1 cellular context compared by ENCODE assay signal in genomic region chr21:33975548-33976081, GRCh38.
TF ChIP-seq lines count a peak whose summit lies in the region.

No MANE protein-coding gene starts in this region.

TF ChIP-seq in K562, 482 proteins besides CTCF, POLR2A, EP300 and RAD21 (continued from another document and continues in another):
- TF ChIP-seq ZNF639 (CRISPR knock-in tag; conservative IDR thresholded peaks at IDR 0.05 in 1 of 2, IDR thresholded peaks at IDR 0.05 in 1 of 2) = peak in 1 of 2 experiments; percentile 82; a peak in 2 of 4 replicates
- peak; percentile 4; the same call in 1 of the 2 replicates for TF ChIP-seq TEAD2 (tag; IDR thresholded peaks at IDR 0.05)
- TF ChIP-seq PKNOX1 (IDR thresholded peaks at IDR 0.05) = peak; percentile 76
- no peak for TF ChIP-seq PCBP2 (IDR thresholded peaks at IDR 0.05; ENCODE audit: low read depth, low read length, poor library complexity, severe bottlenecking)
- no peak for TF ChIP-seq ID3 (CRISPR knock-in tag; IDR thresholded peaks at IDR 0.05)
- peak; percentile 94 for TF ChIP-seq ID3 (tag; IDR thresholded peaks at IDR 0.05)
- TF ChIP-seq NR3C1 (CRISPR knock-in tag; IDR thresholded peaks at IDR 0.05) = no peak
- no peak; a peak in 2 of 6 replicates for TF ChIP-seq ZBTB11 (CRISPR knock-in tag; IDR thresholded peaks at IDR 0.05)
- TF ChIP-seq XRCC3 (IDR thresholded peaks at IDR 0.05) = no peak
- 0 out of 2 replicates have a peak, but pooled peaks have one; percentile 4 for TF ChIP-seq ZNF280B (CRISPR knock-in tag; IDR thresholded peaks at IDR 0.05)
- TF ChIP-seq PML (IDR thresholded peaks at IDR 0.05; ENCODE audit: low read length) = no peak
- peak; percentile 47; the same call in 1 of the 2 replicates for TF ChIP-seq IRF9 (tag; IDR thresholded peaks at IDR 0.05)
- TF ChIP-seq ZNF695 (CRISPR knock-in tag; IDR thresholded peaks at IDR 0.05) = 0 out of 2 replicates have a peak, but pooled peaks have one; percentile 62
- TF ChIP-seq ZNF311 (CRISPR knock-in tag; IDR thresholded peaks at IDR 0.05) = peak; percentile 83
- TF ChIP-seq MGA (IDR thresholded peaks at IDR 0.05) = peak; percentile 52
- TF ChIP-seq ETV1 (tag; conservative IDR thresholded peaks at IDR 0.05; ENCODE audit: low read depth) = peak; percentile 21; the same call in 1 of the 2 replicates
- TF ChIP-seq BHLHE40 (IDR thresholded peaks at IDR 0.05; ENCODE audit: low read length) = 0 out of 2 replicates have a peak, but pooled peaks have one; percentile 20
- 0 out of 4 replicates have a peak, but pooled peaks of 1 of the 2 experiments have one; percentile 29 for TF ChIP-seq UBTF (IDR thresholded peaks at IDR 0.05; ENCODE audit: borderline replicate concordance in 1 of 2, low read depth in 2 of 2, low read length in 2 of 2)
- TF ChIP-seq EWSR1 (IDR thresholded peaks at IDR 0.05; ENCODE audit: borderline replicate concordance, low read depth, partially characterized antibody) = no peak
- no peak for TF ChIP-seq CCNT2 (IDR thresholded peaks at IDR 0.05; ENCODE audit: borderline replicate concordance, extremely low read depth, insufficient read length, low read depth, low read length)
- no peak for TF ChIP-seq NR4A1 (CRISPR knock-in tag; IDR thresholded peaks at IDR 0.05)
- TF ChIP-seq NR4A1 (tag; IDR thresholded peaks at IDR 0.05) = peak; percentile 91
- TF ChIP-seq MAX (CRISPR knock-in tag; IDR thresholded peaks at IDR 0.05) = peak; percentile 36; the same call in 1 of the 2 replicates
- TF ChIP-seq L3MBTL2 (IDR thresholded peaks at IDR 0.05) = peak; percentile 69
- no peak for TF ChIP-seq USF1 (CRISPR knock-in tag; IDR thresholded peaks at IDR 0.05)
- TF ChIP-seq ZNF668 (CRISPR knock-in tag; IDR thresholded peaks at IDR 0.05) = peak; percentile 78
- TF ChIP-seq GABPA (tag; conservative IDR thresholded peaks at IDR 0.05; ENCODE audit: low read depth) = no peak
- TF ChIP-seq NCOA1 (IDR thresholded peaks at IDR 0.05; ENCODE audit: low read depth) = no peak
- TF ChIP-seq HLTF (IDR thresholded peaks at IDR 0.05) = no peak
- peak; percentile 50; the same call in 1 of the 2 replicates for TF ChIP-seq SP1 (CRISPR knock-in tag; IDR thresholded peaks at IDR 0.05)
- TF ChIP-seq CHD4 (IDR thresholded peaks at IDR 0.05; ENCODE audit: insufficient read depth, insufficient replicate concordance, low read depth, low read length, poor library complexity, severe bottlenecking) = peak; percentile 26
